Comparison of ENCODE assay signal across 36 cellular contexts in the genomic region with DNA sequence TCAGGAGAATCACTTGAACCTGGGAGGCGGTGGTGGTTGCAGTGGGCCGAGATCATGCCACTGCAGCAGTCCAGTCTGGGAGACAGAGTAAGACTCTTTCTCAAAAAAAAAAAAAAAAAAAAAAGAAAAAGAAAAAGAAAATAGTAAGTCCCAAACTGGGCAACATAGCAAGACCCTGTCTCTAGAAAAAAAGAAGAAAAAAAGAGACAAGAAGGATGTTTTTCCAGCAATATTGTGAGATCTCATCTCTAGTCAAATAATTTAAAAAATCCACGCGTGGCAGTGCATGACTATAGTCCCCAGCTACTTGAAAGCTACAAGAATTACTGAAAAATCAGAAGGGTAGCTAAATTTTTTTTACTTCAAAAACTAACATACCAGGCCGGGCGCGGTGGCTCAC. TPM values are rescaled to one million over a fixed set of nuclear protein-coding genes. Genes with fewer than 3 reads are reported as not detected.
DNase-seq lines count a peak whose midpoint lies in the region; ATAC-seq, FAIRE-seq and TF ChIP-seq lines count a peak whose summit lies in the region.
"Had no signal": no experiment of that assay in that cellular context is flagged by ENCODE, and none has a peak within 500 bp of the region (broad histone marks: within the 10 kb centered on the region; RNA-seq: fewer than 3 reads in every experiment).

No MANE protein-coding gene starts in this region.

- no peak for TF ChIP-seq POLR2A in K562 (conservative IDR thresholded peaks at IDR 0.05)

- peaks cover 60% of the 10 kb centered on the region for H3K36me3 Mint-ChIP-seq in GM23338 (ENCODE audit: low read depth)
- H3K36me3 Mint-ChIP-seq: CD4-positive, CD25-positive, alpha-beta regulatory T cell had no signal

- no TSS peak for BruUV-seq in K562 (replicated peaks; lab: Mats Ljungman, UMichigan)

- in situ Hi-C loops in K562 (cut with MboI): no loop called here

- DNase-seq in GM23338 (ENCODE audit: low spot score) (no peak), K562 (ENCODE audit: extremely low read depth in 1 of 4, low spot score in 3 of 4) (no peak), left lobe of liver (ENCODE audit: low spot score) (no peak), OCI-M2 (lab: John Stamatoyannopoulos, UW; ENCODE audit: unreplicated experiment) (no peak), smooth muscle cell (lab: John Stamatoyannopoulos, UW; ENCODE audit: unreplicated experiment) (no peak)
- DNase-seq: 8988T; ACHN; AML-193; BE2C; C1 segment of cervical spinal cord; Caco-2; Calu3; CD4-positive, alpha-beta memory T cell; CD4-positive, alpha-beta T cell; CD4-positive, CD25-positive, alpha-beta regulatory T cell; CD8-positive, alpha-beta memory T cell; CD8-positive, alpha-beta T cell; COR-L47; DMS 273 treated with DMSO at 0.1 percent for 48 hours; DMS153; DMS53; DMS79; DMS79 treated with DMSO at 0.1 percent for 48 hours; DND-41; EL had no signal

- H3K27ac Mint-ChIP-seq in GM23338: no peak overlapping the region
- H3K27ac Mint-ChIP-seq: B cell; CD14-positive monocyte; CD4-positive, alpha-beta memory T cell; CD4-positive, alpha-beta T cell; CD4-positive, CD25-positive, alpha-beta regulatory T cell; CD8-positive, alpha-beta T cell had no signal

- H3F3A ChIP-seq in GM23338 (replicated peaks; ENCODE audit: low read depth): peaks cover 4% of the 10 kb centered on the region; the same call in 1 of the 2 replicates
- no peaks in the 10 kb centered on the region for H3F3A ChIP-seq in smooth muscle cell (ENCODE audit: low read depth)

- POLR2A ChIA-PET in HEK293 (lab: Yijun Ruan, JAX) (no interaction called here), K562 (lab: Yijun Ruan, JAX) (no interaction called here)

- no peaks in the 10 kb centered on the region for H3K9me1 ChIP-seq in K562 (ENCODE audit: control insufficient read depth, insufficient read depth, low read length)

- 73% methylated on average over 7 of the region's 7 CpGs for WGBS in K562 (ENCODE audit: insufficient coverage, low coverage, missing lambda C conversion rate)
- 97% methylated on average over 7 of the region's 7 CpGs for WGBS in smooth muscle cell (ENCODE audit: low lambda C conversion rate)

- H3K4me1 Mint-ChIP-seq in GM23338: peaks cover 44% of the 10 kb centered on the region

- H3K9me3 Mint-ChIP-seq in GM23338: no peaks in the 10 kb centered on the region; the same call in 2 of the 3 replicates
- H3K9me3 Mint-ChIP-seq: CD4-positive, alpha-beta memory T cell; CD4-positive, alpha-beta T cell; CD4-positive, CD25-positive, alpha-beta regulatory T cell; CD8-positive, alpha-beta T cell had no signal

- peaks cover 100% of the 10 kb centered on the region for H3K79me2 ChIP-seq in GM23338 (replicated peaks; ENCODE audit: insufficient read depth)
- H3K79me2 ChIP-seq in K562 (ENCODE audit: control insufficient read depth, insufficient read depth, low read length): peaks cover 4% of the 10 kb centered on the region; the same call in 1 of the 3 replicates
- no peaks in the 10 kb centered on the region for H3K79me2 ChIP-seq in smooth muscle cell (ENCODE audit: low read depth)

- no peak for TF ChIP-seq EP300 in K562 (IDR thresholded peaks at IDR 0.05; ENCODE audit: low read length)

- H3K4me3 ChIP-seq in GM23338: no peak overlapping the region
- H3K4me3 ChIP-seq in HEK293 (ENCODE audit: low read depth, low read length): no peak overlapping the region
- H3K4me3 ChIP-seq in K562: no peak overlapping the region
- no peak overlapping the region for H3K4me3 ChIP-seq in smooth muscle cell
- H3K4me3 ChIP-seq: A549; BLaER1; BLaER1 treated with 17β-estradiol and CSF1 and Interleukin-3, amounts not matched to agents 10 nM and 100 nM had no signal

- peak overlapping the region; percentile 26; the same call in 2 of the 3 replicates for H3K4me3 Mint-ChIP-seq in GM23338
- H3K4me3 Mint-ChIP-seq: B cell; CD14-positive monocyte; CD4-positive, alpha-beta memory T cell; CD4-positive, alpha-beta T cell; CD4-positive, CD25-positive, alpha-beta regulatory T cell; CD8-positive, alpha-beta memory T cell; CD8-positive, alpha-beta T cell had no signal

- H3K27me3 ChIP-seq in GM23338 (ENCODE audit: insufficient read depth) (no peaks in the 10 kb centered on the region), K562 (ENCODE audit: control insufficient read depth in 2 of 2, insufficient read depth in 2 of 2, low read length in 2 of 2) (0 out of 5 replicates have a peak, but pooled peaks cover 0 to 3% of the 10 kb centered on the region in 2 experiments), smooth muscle cell (ENCODE audit: low read depth) (peaks cover 58% of the 10 kb centered on the region)
- H3K27me3 ChIP-seq: BLaER1; BLaER1 treated with 17β-estradiol and CSF1 and Interleukin-3, amounts not matched to agents 10 nM and 100 nM had no signal

- H4K20me1 ChIP-seq in GM23338 (replicated peaks; ENCODE audit: insufficient read depth) (peaks cover 18% of the 10 kb centered on the region), K562 (replicated peaks; ENCODE audit: control insufficient read depth, insufficient read depth, low read length) (no peaks in the 10 kb centered on the region), smooth muscle cell (ENCODE audit: low read depth) (no peaks in the 10 kb centered on the region)
- H4K20me1 ChIP-seq: BLaER1; BLaER1 treated with 17β-estradiol and CSF1 and Interleukin-3, amounts not matched to agents 10 nM and 100 nM had no signal

- peaks cover 15% of the 10 kb centered on the region for H3K27me3 Mint-ChIP-seq in GM23338 (ENCODE audit: insufficient read depth, low read depth, poor library complexity)

- H3K9me3 ChIP-seq in HEK293 (ENCODE audit: control insufficient read depth, insufficient read depth, low read depth, low read length): no peaks in the 10 kb centered on the region
- H3K9me3 ChIP-seq in K562 (replicated peaks; ENCODE audit: control insufficient read depth, insufficient read depth, low read depth, low read length): no peaks in the 10 kb centered on the region
- H3K9me3 ChIP-seq in smooth muscle cell (replicated peaks; ENCODE audit: low read depth): no peaks in the 10 kb centered on the region
- H3K9me3 ChIP-seq: A549, Caco-2 had no signal

- no peak overlapping the region for H3K9ac ChIP-seq in K562 (ENCODE audit: insufficient read depth in 1 of 2, low read depth in 2 of 2, low read length in 2 of 2)
- no peak overlapping the region for H3K9ac ChIP-seq in smooth muscle cell (ENCODE audit: low read depth)
- H3K9ac ChIP-seq: BLaER1; BLaER1 treated with 17β-estradiol and CSF1 and Interleukin-3, amounts not matched to agents 10 nM and 100 nM had no signal

- H3K27ac ChIP-seq in GM23338 (ENCODE audit: low read depth): no peak overlapping the region
- H3K27ac ChIP-seq in HEK293 (ENCODE audit: extremely low read depth, low read depth, low read length): no peak overlapping the region
- H3K27ac ChIP-seq in K562 (ENCODE audit: extremely low read depth, low read depth, low read length): no peak overlapping the region
- H3K27ac ChIP-seq in smooth muscle cell (ENCODE audit: low read depth): no peak overlapping the region
- H3K27ac ChIP-seq: 22Rv1; A549; BLaER1; BLaER1 treated with 17β-estradiol and CSF1 and Interleukin-3, amounts not matched to agents 10 nM and 100 nM; C4-2B had no signal

- H3K9me2 ChIP-seq in GM23338 (ENCODE audit: insufficient read depth): no peaks in the 10 kb centered on the region

- H3K4me1 ChIP-seq in GM23338 (ENCODE audit: insufficient read depth): peaks cover 48% of the 10 kb centered on the region
- peaks cover 20% of the 10 kb centered on the region; the same call in 1 of the 2 replicates for H3K4me1 ChIP-seq in HEK293 (ENCODE audit: control insufficient read depth, insufficient read depth, low read length)
- H3K4me1 ChIP-seq in K562 (replicated peaks in 1 of 2; ENCODE audit: control insufficient read depth in 2 of 2, insufficient read depth in 2 of 2, low read length in 2 of 2): peaks cover 0 to 5% of the 10 kb centered on the region in 2 experiments; a peak in 3 of 5 replicates
- peaks cover 24% of the 10 kb centered on the region for H3K4me1 ChIP-seq in smooth muscle cell (ENCODE audit: low read depth)
- H3K4me1 ChIP-seq: A549, BE2C had no signal

- CTCF ChIA-PET in HEK293 (lab: Yijun Ruan, JAX): interaction anchor here (0.6 kb wide), 1 partner anchor 8 kb away, joined by 3 read pairs; no protein-coding TSS in a partner anchor
- CTCF ChIA-PET in K562 (lab: Yijun Ruan, JAX; ENCODE audit: low intra/inter-chr PET ratio): no interaction called here

- H2AFZ ChIP-seq in GM23338 (no peak overlapping the region), K562 (ENCODE audit: low read depth, low read length) (no peak overlapping the region), smooth muscle cell (ENCODE audit: low read depth) (no peak overlapping the region)

- intact Hi-C loops in K562 (cut with micrococcal nuclease): no loop called here

- TF ChIP-seq CTCF in GM23338 (conservative IDR thresholded peaks at IDR 0.05; ENCODE audit: low read depth in 2 of 2) (no peak), HEK293 (tag by site-specific recombination; IDR thresholded peaks at IDR 0.05) (no peak), K562 (IDR thresholded peaks at IDR 0.05 in 2 of 3, conservative IDR thresholded peaks at IDR 0.05 in 1 of 3; ENCODE audit: insufficient read depth in 2 of 3, low read depth in 1 of 3, low read length in 3 of 3) (no peak), smooth muscle cell (IDR thresholded peaks at IDR 0.05; ENCODE audit: borderline replicate concordance, insufficient read depth, poor library complexity, severe bottlenecking) (no peak)

- H3K36me3 ChIP-seq in GM23338 (ENCODE audit: insufficient read depth) (no peaks in the 10 kb centered on the region), HEK293 (ENCODE audit: control insufficient read depth in 2 of 2, insufficient read depth in 1 of 2, low read length in 2 of 2) (no peaks in the 10 kb centered on the region), K562 (ENCODE audit: control insufficient read depth, insufficient read depth, low read length) (no peaks in the 10 kb centered on the region), smooth muscle cell (ENCODE audit: low read depth) (no peaks in the 10 kb centered on the region)
- H3K36me3 ChIP-seq: BE2C; BLaER1; BLaER1 treated with 17β-estradiol and CSF1 and Interleukin-3, amounts not matched to agents 10 nM and 100 nM had no signal

- TF ChIP-seq RAD21 in K562 (CRISPR knock-in tag; conservative IDR thresholded peaks at IDR 0.05 in 1 of 2, IDR thresholded peaks at IDR 0.05 in 1 of 2): no peak

- no peak for FAIRE-seq in K562 (lab: Jason Lieb, UNC)
- FAIRE-seq: A204.1, A549, D721Med had no signal

- ATAC-seq in GM23338: no peak
- ATAC-seq in K562: no peak
- ATAC-seq in left lobe of liver: no peak
- ATAC-seq: A549; CD8-positive, alpha-beta T cell had no signal

- H3K4me2 ChIP-seq in GM23338: no peak overlapping the region
- H3K4me2 ChIP-seq in K562 (ENCODE audit: insufficient read depth, low read length): no peak overlapping the region
- H3K4me2 ChIP-seq in smooth muscle cell: no peak overlapping the region
- H3K4me2 ChIP-seq: A549; BLaER1; BLaER1 treated with 17β-estradiol and CSF1 and Interleukin-3, amounts not matched to agents 10 nM and 100 nM had no signal

RNA-seq across cellular contexts. Expression of a gene that starts 8.0 kb away (rescaled TPM):
- 243 and 248 TPM in 2 replicates for total RNA-seq in GM23338 (2014; rRNA removed; shearing (Covaris generic))
- 193 and 235 TPM in 2 replicates for polyA plus RNA-seq in GM23338 (2016; fragmentation: Nextera tagmentation; extraction: Ambion mirVana)
- 4.8 and 8.7 TPM in 2 replicates for total RNA-seq in K562 (2011; cell fraction: chromatin; rRNA removed; ENCODE audit: low replicate concordance)
- total RNA-seq in K562 (2011; cell fraction: nucleolus; rRNA removed): 1.4 and 1.7 TPM in 2 replicates
- 4.2 and 8.9 TPM in 2 replicates for total RNA-seq in K562 (2011; cell fraction: nucleoplasm; rRNA removed)
- total RNA-seq in K562 (2014; rRNA removed): 2.8 and 5.7 TPM in 2 replicates
- total RNA-seq in K562 (2014; rRNA removed; fragmentation: Illumina TruSeq; extraction: Trizol): 3.4 and 4.0 TPM in 2 replicates
- total RNA-seq in K562 (2015; rRNA removed; fragmentation: Illumina TruSeq; extraction: Trizol): 2.1 and 3.3 TPM in 2 replicates
- 2.1 and 3.0 TPM in 2 replicates for total RNA-seq in K562 (2021)
- polyA plus RNA-seq in K562 (2011; rRNA removed): 3.1 and 4.2 TPM in 2 replicates
- 0.91 and 1.9 TPM in 2 replicates for polyA plus RNA-seq in K562 (2011; cell fraction: cytosol; rRNA removed)
- 3.0 and 3.1 TPM in 2 replicates for polyA plus RNA-seq in K562 (2011; cell fraction: nucleus; rRNA removed)
- 1.7 and 2.8 TPM in 2 replicates for polyA plus RNA-seq in K562 (2012)
- polyA plus RNA-seq in K562 (2014; fragmentation: Illumina TruSeq; extraction: Trizol): 2.8 and 2.9 TPM in 2 replicates
- 1 to 10 TPM; 2.1 to 2.4 TPM for polyA plus RNA-seq in K562 (2014; fragmentation: Nextera tagmentation; extraction: Ambion mirVana)
- polyA plus RNA-seq in K562 (2014; rRNA removed): 2.3 and 2.9 TPM in 2 replicates
- 14.8 and 19.0 TPM in 2 replicates for polyA minus RNA-seq in K562 (2011; rRNA and poly(A)+ RNA removed)
- 1.4 and 1.7 TPM in 2 replicates for polyA minus RNA-seq in K562 (2011; cell fraction: cytosol; rRNA and poly(A)+ RNA removed)
- polyA minus RNA-seq in K562 (2011; cell fraction: nucleus; rRNA and poly(A)+ RNA removed): 2.2 and 2.6 TPM in 2 replicates
- 0.18 TPM for total RNA-seq in left lobe of liver
- total RNA-seq in smooth muscle cell: not detected in 2 replicates
- 0.10 and 0.14 TPM in 2 replicates for polyA plus RNA-seq in smooth muscle cell
- total RNA-seq: A172 had no signal

Comparison
In these comparisons a context has a peak if more than half of its experiments do, and no peak if none do; other contexts are left out.
1. RNA of a gene that starts 8.0 kb away (total RNA-seq): 243 to 248 TPM in GM23338; 1.4 to 8.9 TPM in K562, 0.18 TPM in left lobe of liver (single experiment) and not detected in smooth muscle cell; every median in the first group is over 10 times any median in the second.